Comparison of ENCODE assay signal across 27 cellular contexts in genomic region chr2:155033652-155034051, GRCh38.
DNase-seq lines count a peak whose midpoint lies in the region; ATAC-seq and TF ChIP-seq lines count a peak whose summit lies in the region.
"Had no signal": no experiment of that assay in that cellular context is flagged by ENCODE, and none has a peak within 500 bp of the region (broad histone marks: within the 10 kb centered on the region; RNA-seq: fewer than 3 reads in every experiment).

No MANE protein-coding gene starts in this region.

- H3K27ac ChIP-seq in smooth muscle cell (ENCODE audit: low read depth) = no peak overlapping the region
- no peak overlapping the region for H3K27ac ChIP-seq in mesendoderm (ENCODE audit: low read depth, low read length)
- H3K27ac ChIP-seq: gastrocnemius medialis, HL-60, left lung, upper lobe of right lung had no signal

- H3F3A ChIP-seq in smooth muscle cell (ENCODE audit: low read depth) = no peaks in the 10 kb centered on the region

- DNase-seq in OCI-M1 (lab: John Stamatoyannopoulos, UW) (peak; percentile 40), NCI-H2107 (lab: John Stamatoyannopoulos, UW) (no peak), mesothelial cell of epicardium (ENCODE audit: low spot score in 2 of 2, unreplicated experiment in 2 of 2) (no peak), smooth muscle cell (lab: John Stamatoyannopoulos, UW; ENCODE audit: unreplicated experiment) (no peak), mesendoderm (no peak)
- DNase-seq: activated CD4-positive, alpha-beta T cell treated with anti-CD3 and anti-CD28 coated beads, Interleukin-2, amount 50 U/mL, for 4 hours; activated CD4-positive, CD25-positive, alpha-beta regulatory T cell; activated CD8-positive, alpha-beta memory T cell treated with anti-CD3 and anti-CD28 coated beads, Interleukin-2, amount 50 U/mL, for 4 hours; activated effector memory CD4-positive, alpha-beta T cell treated with anti-CD3 and anti-CD28 coated beads, Interleukin-2, amount 50 U/mL, for 16 hours; activated naive CD8-positive, alpha-beta T cell treated with anti-CD3 and anti-CD28 coated beads, Interleukin-2, amount 10 ng/mL, durations not matched to agents 7 days and 5 days; BE2C; caudate nucleus; gastrocnemius medialis; hypothalamus; left lung; natural killer cell; NCI-H1105; NCI-H1930; NCI-H446; SHP77 treated with DMSO at 0.1 percent for 48 hours; stimulated activated CD4-positive, alpha-beta T cell treated with anti-CD3 and anti-CD28 coated beads, Interleukin-1b, Interleukin-23, amount 100 ng/mL, for 48 hours; upper lobe of right lung had no signal

- no peak overlapping the region for H3K18ac ChIP-seq in mesendoderm (ENCODE audit: low read length)

- TF ChIP-seq CTCF in mesothelial cell of epicardium (IDR thresholded peaks at IDR 0.05; ENCODE audit: unreplicated experiment) (no peak), smooth muscle cell (IDR thresholded peaks at IDR 0.05; ENCODE audit: borderline replicate concordance, insufficient read depth, poor library complexity, severe bottlenecking) (no peak)

- H3K4me1 ChIP-seq in smooth muscle cell (ENCODE audit: low read depth) (no peaks in the 10 kb centered on the region), mesendoderm (ENCODE audit: control insufficient read depth, low read depth, low read length) (no peaks in the 10 kb centered on the region)
- H3K4me1 ChIP-seq: BE2C, gastrocnemius medialis, left lung, upper lobe of right lung had no signal

- H3K9ac ChIP-seq in smooth muscle cell (ENCODE audit: low read depth) (no peak overlapping the region), mesendoderm (ENCODE audit: low read length) (no peak overlapping the region)

- H4K5ac ChIP-seq in mesendoderm (ENCODE audit: low read length) = no peak overlapping the region

- peaks cover 3% of the 10 kb centered on the region for H3K9me3 Mint-ChIP-seq in mesothelial cell of epicardium

- H2BK15ac ChIP-seq in mesendoderm (replicated peaks; ENCODE audit: low read depth) = no peak overlapping the region

- H3K4me3 Mint-ChIP-seq in mesothelial cell of epicardium = no peak overlapping the region
- H3K4me3 Mint-ChIP-seq: activated naive CD8-positive, alpha-beta T cell treated with anti-CD3 and anti-CD28 coated beads, Interleukin-2, amount 10 ng/mL, durations not matched to agents 7 days and 5 days; dendritic cell treated with granulocyte-macrophage colony-stimulating factor and Interleukin-4, amounts not matched to agents 40 ng/mL and 50 ng/mL, for 4 days; natural killer cell had no signal

- H3K79me1 ChIP-seq in mesendoderm (ENCODE audit: low read length) = no peaks in the 10 kb centered on the region

- H3K4ac ChIP-seq in mesendoderm (ENCODE audit: low read depth, low read length) = no peak overlapping the region

- H2AK5ac ChIP-seq in mesendoderm (ENCODE audit: low read length) = no peak overlapping the region

- H3K36me3 ChIP-seq in smooth muscle cell (ENCODE audit: low read depth) = no peaks in the 10 kb centered on the region
- no peaks in the 10 kb centered on the region for H3K36me3 ChIP-seq in mesendoderm (ENCODE audit: control insufficient read depth, insufficient read depth, low read length)
- H3K36me3 ChIP-seq: BE2C, gastrocnemius medialis, left lung, upper lobe of right lung had no signal

- H3K4me3 ChIP-seq in smooth muscle cell (no peak overlapping the region), mesendoderm (ENCODE audit: low read length) (no peak overlapping the region)
- H3K4me3 ChIP-seq: gastrocnemius medialis, left lung, upper lobe of right lung had no signal

- H3K79me2 ChIP-seq in smooth muscle cell (ENCODE audit: low read depth) (no peaks in the 10 kb centered on the region), mesendoderm (ENCODE audit: control insufficient read depth, insufficient read depth, low read length) (no peaks in the 10 kb centered on the region)

- H2AFZ ChIP-seq in smooth muscle cell (ENCODE audit: low read depth) = no peak overlapping the region

- H2BK120ac ChIP-seq in mesendoderm (ENCODE audit: low read depth, low read length) = no peak overlapping the region

- ATAC-seq in GM18519 (IDR thresholded peaks at IDR 0.05; ENCODE audit: low FRiP score, unreplicated experiment) (peak; percentile 74), GM21529 (IDR thresholded peaks at IDR 0.05; ENCODE audit: unreplicated experiment) (peak; percentile 62), HG03442 (IDR thresholded peaks at IDR 0.05; ENCODE audit: unreplicated experiment) (peak; percentile 70)
- ATAC-seq: gastrocnemius medialis, left lung, natural killer cell, upper lobe of right lung had no signal

- no peaks in the 10 kb centered on the region for H3K4me1 Mint-ChIP-seq in mesothelial cell of epicardium
- H3K4me1 Mint-ChIP-seq: activated naive CD8-positive, alpha-beta T cell treated with anti-CD3 and anti-CD28 coated beads, Interleukin-2, amount 10 ng/mL, durations not matched to agents 7 days and 5 days; natural killer cell had no signal

- H3K9me3 ChIP-seq in smooth muscle cell (replicated peaks; ENCODE audit: low read depth) = no peaks in the 10 kb centered on the region
- H3K9me3 ChIP-seq: BE2C, gastrocnemius medialis, upper lobe of right lung had no signal

- H4K8ac ChIP-seq in mesendoderm (ENCODE audit: low read depth, low read length) = no peak overlapping the region

- no peak overlapping the region for H3K23ac ChIP-seq in mesendoderm (ENCODE audit: low read length)

- H3K4me2 ChIP-seq in smooth muscle cell = no peak overlapping the region
- no peak overlapping the region for H3K4me2 ChIP-seq in mesendoderm (ENCODE audit: low read length)

- no peaks in the 10 kb centered on the region for H3K36me3 Mint-ChIP-seq in mesothelial cell of epicardium
- H3K36me3 Mint-ChIP-seq: activated naive CD8-positive, alpha-beta T cell treated with anti-CD3 and anti-CD28 coated beads, Interleukin-2, amount 10 ng/mL, durations not matched to agents 7 days and 5 days; natural killer cell had no signal

- H3K27me3 ChIP-seq in smooth muscle cell (ENCODE audit: low read depth) (no peaks in the 10 kb centered on the region), mesendoderm (ENCODE audit: insufficient read depth, low read length, poor library complexity) (no peaks in the 10 kb centered on the region)
- H3K27me3 ChIP-seq: BE2C, gastrocnemius medialis, left lung, upper lobe of right lung had no signal

- H4K20me1 ChIP-seq in smooth muscle cell (ENCODE audit: low read depth) = no peaks in the 10 kb centered on the region

- no peak overlapping the region for H3K56ac ChIP-seq in mesendoderm (ENCODE audit: low read length)

- H2BK5ac ChIP-seq in mesendoderm (ENCODE audit: low read length) = no peak overlapping the region

- no peaks in the 10 kb centered on the region for H3K27me3 Mint-ChIP-seq in mesothelial cell of epicardium (ENCODE audit: low read depth)
- H3K27me3 Mint-ChIP-seq: activated naive CD8-positive, alpha-beta T cell treated with anti-CD3 and anti-CD28 coated beads, Interleukin-2, amount 10 ng/mL, durations not matched to agents 7 days and 5 days; dendritic cell treated with granulocyte-macrophage colony-stimulating factor and Interleukin-4, amounts not matched to agents 40 ng/mL and 50 ng/mL, for 4 days had no signal

- no peak overlapping the region for H3K27ac Mint-ChIP-seq in mesothelial cell of epicardium
- H3K27ac Mint-ChIP-seq: activated naive CD8-positive, alpha-beta T cell treated with anti-CD3 and anti-CD28 coated beads, Interleukin-2, amount 10 ng/mL, durations not matched to agents 7 days and 5 days; dendritic cell treated with granulocyte-macrophage colony-stimulating factor and Interleukin-4, amounts not matched to agents 40 ng/mL and 50 ng/mL, for 4 days; natural killer cell had no signal
